In the genomic region with DNA sequence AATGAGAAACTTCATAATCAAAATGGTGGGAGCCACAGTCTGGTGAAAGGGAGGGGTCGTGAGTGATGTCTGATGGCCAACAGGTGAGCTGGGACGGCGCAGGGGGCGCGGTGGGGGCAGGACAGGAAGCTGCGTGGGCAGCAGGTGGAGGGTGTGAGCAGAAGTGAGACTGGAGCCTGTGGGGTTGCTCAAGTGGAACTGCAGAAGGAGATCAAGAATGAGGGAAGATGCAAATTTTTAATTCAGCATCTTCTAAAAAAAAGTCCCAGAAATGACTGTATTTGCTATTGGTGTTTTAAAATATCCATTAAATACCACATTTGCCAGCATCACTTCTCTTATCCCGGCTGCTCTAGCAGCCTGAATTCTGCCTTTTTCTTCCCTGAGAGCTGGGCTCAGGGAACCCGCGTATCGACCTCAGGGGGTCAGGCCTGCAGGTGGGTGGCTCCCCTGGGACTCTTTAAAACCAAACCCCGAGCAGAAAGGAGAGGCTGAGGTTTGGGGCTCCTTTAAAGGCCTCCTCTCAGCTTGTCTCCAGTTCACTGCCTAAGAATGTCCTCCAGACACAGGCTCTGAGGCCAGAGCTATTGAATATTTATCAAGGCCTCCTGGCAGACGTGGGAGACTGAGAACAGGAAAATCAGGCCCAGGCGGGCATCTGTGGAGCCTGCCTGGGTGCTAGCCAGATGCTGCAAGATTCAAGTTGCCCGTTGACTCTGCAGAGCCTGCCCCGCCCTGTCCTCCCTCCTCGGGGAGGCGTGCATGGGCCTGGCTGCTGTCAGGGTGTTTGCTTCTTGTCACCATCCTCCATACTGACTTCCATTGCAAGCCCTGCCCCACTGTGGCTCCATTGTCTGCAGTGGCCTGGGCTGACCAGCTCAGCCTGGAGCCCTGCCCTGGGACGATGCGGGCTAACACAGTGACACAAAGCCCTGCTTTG, we compare ENCODE assay signal across 8 cellular contexts. TPM values are rescaled to one million over a fixed set of nuclear protein-coding genes. Genes with fewer than 3 reads are reported as not detected.
A peak's percentile ranks its signal among the peaks of the same experiment; 100 is the strongest.
DNase-seq lines count a peak whose midpoint lies in the region; ATAC-seq lines count a peak whose summit lies in the region.

No MANE protein-coding gene starts in this region.

- no peak overlapping the region for H3K18ac ChIP-seq in mesendoderm (ENCODE audit: low read length)

- H4K5ac ChIP-seq in mesendoderm (ENCODE audit: low read length), result no peak overlapping the region

- no peak overlapping the region for H3K4ac ChIP-seq in mesendoderm (ENCODE audit: low read depth, low read length)

- no CpG with 5 or more reads among the region's 19 CpGs for WGBS in mesendoderm (ENCODE audit: extremely low coverage, insufficient coverage, low lambda C conversion rate)

- no peak overlapping the region for H4K8ac ChIP-seq in mesendoderm (ENCODE audit: low read depth, low read length)

- H3K27me3 Mint-ChIP-seq in activated T-helper 1 cell treated with anti-CD3 and anti-CD28 coated beads, Interleukin-12 subunit alpha, Interleukin-12 subunit beta, Interleukin-2, Interleukin-4 antibody, amounts not matched to agents 30 ng/mL and 10 ng/mL and 1 ng/mL, durations not matched to agents 14 hours and 24 hours and 36 hours (ENCODE audit: insufficient read depth), result peaks cover 8% of the 10 kb centered on the region

- ATAC-seq in GM19468 (IDR thresholded peaks at IDR 0.05; ENCODE audit: extremely low read depth, unreplicated experiment), result peak; percentile 42
- peak; percentile 44 for ATAC-seq in HG03469 (IDR thresholded peaks at IDR 0.05; ENCODE audit: unreplicated experiment)

- no peak overlapping the region for H2BK120ac ChIP-seq in mesendoderm (ENCODE audit: low read depth, low read length)

- H3K79me2 ChIP-seq in mesendoderm (ENCODE audit: control insufficient read depth, insufficient read depth, low read length), result no peaks in the 10 kb centered on the region

- H3K36me3 ChIP-seq in mesendoderm (ENCODE audit: control insufficient read depth, insufficient read depth, low read length), result no peaks in the 10 kb centered on the region

- H3K4me3 ChIP-seq in mesendoderm (ENCODE audit: low read length), result no peak overlapping the region

- H3K36me3 Mint-ChIP-seq in activated T-helper 1 cell treated with anti-CD3 and anti-CD28 coated beads, Interleukin-12 subunit alpha, Interleukin-12 subunit beta, Interleukin-2, Interleukin-4 antibody, amounts not matched to agents 30 ng/mL and 10 ng/mL and 1 ng/mL, durations not matched to agents 14 hours and 24 hours and 36 hours (ENCODE audit: low read depth), result no peaks in the 10 kb centered on the region

- H3K4me1 ChIP-seq in mesendoderm (ENCODE audit: control insufficient read depth, low read depth, low read length), result no peaks in the 10 kb centered on the region

- peaks cover 34% of the 10 kb centered on the region for H3K4me1 Mint-ChIP-seq in activated T-helper 1 cell treated with anti-CD3 and anti-CD28 coated beads, Interleukin-12 subunit alpha, Interleukin-12 subunit beta, Interleukin-2, Interleukin-4 antibody, amounts not matched to agents 30 ng/mL and 10 ng/mL and 1 ng/mL, durations not matched to agents 14 hours and 24 hours and 36 hours (ENCODE audit: low read depth)

- no peak overlapping the region for H3K23ac ChIP-seq in mesendoderm (ENCODE audit: low read length)

- peak overlapping the region; percentile 67 for H3K56ac ChIP-seq in mesendoderm (ENCODE audit: low read length)

- H2BK5ac ChIP-seq in mesendoderm (ENCODE audit: low read length), result no peak overlapping the region

- DNase-seq in ELF-1 (ENCODE audit: low read depth, low spot score) (peak; percentile 63), mesendoderm (peak; percentile 32), SKM-1 (lab: John Stamatoyannopoulos, UW; ENCODE audit: unreplicated experiment) (no peak), NCI-H1436 (lab: John Stamatoyannopoulos, UW) (no peak)
- no peak for DNase-seq in activated T-helper 1 cell treated with anti-CD3 and anti-CD28 coated beads, Interleukin-12 subunit alpha, Interleukin-12 subunit beta, Interleukin-2, Interleukin-4 antibody, amounts not matched to agents 30 ng/mL and 10 ng/mL and 1 ng/mL, durations not matched to agents 14 hours and 24 hours and 36 hours (ENCODE audit: low spot score)
- DNase-seq in stimulated activated CD4-positive, alpha-beta T cell treated with anti-CD3 and anti-CD28 coated beads, Interleukin-1b, Interleukin-23, amount 100 ng/mL, for 48 hours, result no peak

- H3K79me1 ChIP-seq in mesendoderm (ENCODE audit: low read length), result no peaks in the 10 kb centered on the region

- H3K27ac ChIP-seq in mesendoderm (ENCODE audit: low read depth, low read length), result no peak overlapping the region

- H2AK5ac ChIP-seq in mesendoderm (ENCODE audit: low read length), result no peak overlapping the region

- H3K9ac ChIP-seq in mesendoderm (ENCODE audit: low read length), result no peak overlapping the region

- intact Hi-C loops in activated T-helper 1 cell treated with anti-CD3 and anti-CD28 coated beads, Interleukin-12 subunit alpha, Interleukin-12 subunit beta, Interleukin-2, Interleukin-4 antibody, amounts not matched to agents 30 ng/mL and 10 ng/mL and 1 ng/mL, durations not matched to agents 14 hours and 24 hours and 36 hours (cut with micrococcal nuclease), result loop anchor here (1.0 to 2.0 kb wide), 3 partner anchors 55 to 108 kb away; a partner anchor contains a TSS

- no peak overlapping the region for H3K4me2 ChIP-seq in mesendoderm (ENCODE audit: low read length)

- H2BK15ac ChIP-seq in mesendoderm (replicated peaks; ENCODE audit: low read depth), result no peak overlapping the region

- H3K4me3 Mint-ChIP-seq in activated T-helper 1 cell treated with anti-CD3 and anti-CD28 coated beads, Interleukin-12 subunit alpha, Interleukin-12 subunit beta, Interleukin-2, Interleukin-4 antibody, amounts not matched to agents 30 ng/mL and 10 ng/mL and 1 ng/mL, durations not matched to agents 14 hours and 24 hours and 36 hours, result no peak overlapping the region

- peak overlapping the region; percentile 9 for H3K27ac Mint-ChIP-seq in activated T-helper 1 cell treated with anti-CD3 and anti-CD28 coated beads, Interleukin-12 subunit alpha, Interleukin-12 subunit beta, Interleukin-2, Interleukin-4 antibody, amounts not matched to agents 30 ng/mL and 10 ng/mL and 1 ng/mL, durations not matched to agents 14 hours and 24 hours and 36 hours

- H3K27me3 ChIP-seq in mesendoderm (ENCODE audit: insufficient read depth, low read length, poor library complexity), result no peaks in the 10 kb centered on the region

- no peaks in the 10 kb centered on the region for H3K9me3 Mint-ChIP-seq in activated T-helper 1 cell treated with anti-CD3 and anti-CD28 coated beads, Interleukin-12 subunit alpha, Interleukin-12 subunit beta, Interleukin-2, Interleukin-4 antibody, amounts not matched to agents 30 ng/mL and 10 ng/mL and 1 ng/mL, durations not matched to agents 14 hours and 24 hours and 36 hours

RNA-seq across cellular contexts. Expression of a gene that starts 53.9 kb away (rescaled TPM):
- total RNA-seq in activated T-helper 1 cell treated with anti-CD3 and anti-CD28 coated beads, Interleukin-12 subunit alpha, Interleukin-12 subunit beta, Interleukin-2, Interleukin-4 antibody, amounts not matched to agents 30 ng/mL and 10 ng/mL and 1 ng/mL, durations not matched to agents 14 hours and 24 hours and 36 hours, result 22.3 and 24.9 TPM in 2 replicates
- polyA plus RNA-seq in mesendoderm (2013, experiment 1 of 2), result 62.6 TPM
- polyA plus RNA-seq in mesendoderm (2013, experiment 2 of 2), result 61.6 TPM

Comparison
In these comparisons a context has a peak if more than half of its experiments do, and no peak if none do; other contexts are left out.
1. DNase-seq: peak in ELF-1 (single experiment) and mesendoderm (single experiment); none in activated T-helper 1 cell treated with anti-CD3 and anti-CD28 coated beads, Interleukin-12 subunit alpha, Interleukin-12 subunit beta, Interleukin-2, Interleukin-4 antibody, amounts not matched to agents 30 ng/mL and 10 ng/mL and 1 ng/mL, durations not matched to agents 14 hours and 24 hours and 36 hours (single experiment), SKM-1 (single experiment), NCI-H1436 (single experiment) and stimulated activated CD4-positive, alpha-beta T cell treated with anti-CD3 and anti-CD28 coated beads, Interleukin-1b, Interleukin-23, amount 100 ng/mL, for 48 hours (single experiment).